In the genomic region with DNA sequence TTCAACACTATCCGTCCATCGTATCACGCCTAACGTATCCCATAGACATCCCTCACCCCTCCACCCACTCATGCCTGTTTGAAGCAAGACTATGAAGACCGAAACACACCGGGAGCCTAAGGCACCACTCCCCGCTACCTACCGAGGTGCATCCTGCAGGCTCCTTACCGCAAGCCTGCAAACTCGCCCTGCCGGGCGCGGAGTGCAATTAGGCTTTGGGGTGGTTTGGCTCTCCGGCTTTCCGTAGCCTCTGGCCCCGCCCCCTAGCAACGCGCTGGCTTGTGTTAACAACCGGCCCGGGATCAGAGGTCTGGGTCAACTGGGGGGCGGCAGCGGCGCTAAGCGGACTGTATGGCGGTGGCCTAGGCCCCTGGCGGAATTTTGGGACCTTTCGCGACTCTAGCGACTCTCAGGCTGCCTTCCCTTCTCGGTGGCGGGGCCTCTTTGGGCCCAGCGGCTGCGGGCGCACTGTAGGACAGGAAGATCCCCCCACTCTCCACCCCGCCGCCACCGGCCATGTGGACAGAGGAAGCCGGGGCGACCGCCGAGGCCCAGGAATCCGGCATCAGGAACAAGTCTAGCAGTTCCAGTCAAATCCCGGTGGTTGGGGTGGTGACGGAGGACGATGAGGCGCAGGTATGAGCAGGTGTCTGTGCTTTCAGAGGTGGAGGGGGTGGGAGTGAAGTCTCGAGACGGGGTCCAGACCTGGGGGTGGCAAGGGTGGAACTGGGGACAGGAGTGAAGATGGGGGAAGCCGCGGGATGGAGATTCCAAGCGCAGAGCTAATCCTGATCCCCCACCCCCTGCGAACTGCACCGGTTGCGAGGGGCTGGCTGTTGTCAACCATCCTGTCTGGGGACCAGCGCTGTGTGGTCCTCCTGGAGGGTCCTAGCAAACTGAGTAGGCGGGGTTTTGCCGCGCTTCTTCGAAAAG, we compare ENCODE assay signal across 1 cellular context.
A peak's percentile ranks its signal among the peaks of the same experiment; 100 is the strongest.
TF ChIP-seq lines count a peak whose summit lies in the region.

A gene with protein sequence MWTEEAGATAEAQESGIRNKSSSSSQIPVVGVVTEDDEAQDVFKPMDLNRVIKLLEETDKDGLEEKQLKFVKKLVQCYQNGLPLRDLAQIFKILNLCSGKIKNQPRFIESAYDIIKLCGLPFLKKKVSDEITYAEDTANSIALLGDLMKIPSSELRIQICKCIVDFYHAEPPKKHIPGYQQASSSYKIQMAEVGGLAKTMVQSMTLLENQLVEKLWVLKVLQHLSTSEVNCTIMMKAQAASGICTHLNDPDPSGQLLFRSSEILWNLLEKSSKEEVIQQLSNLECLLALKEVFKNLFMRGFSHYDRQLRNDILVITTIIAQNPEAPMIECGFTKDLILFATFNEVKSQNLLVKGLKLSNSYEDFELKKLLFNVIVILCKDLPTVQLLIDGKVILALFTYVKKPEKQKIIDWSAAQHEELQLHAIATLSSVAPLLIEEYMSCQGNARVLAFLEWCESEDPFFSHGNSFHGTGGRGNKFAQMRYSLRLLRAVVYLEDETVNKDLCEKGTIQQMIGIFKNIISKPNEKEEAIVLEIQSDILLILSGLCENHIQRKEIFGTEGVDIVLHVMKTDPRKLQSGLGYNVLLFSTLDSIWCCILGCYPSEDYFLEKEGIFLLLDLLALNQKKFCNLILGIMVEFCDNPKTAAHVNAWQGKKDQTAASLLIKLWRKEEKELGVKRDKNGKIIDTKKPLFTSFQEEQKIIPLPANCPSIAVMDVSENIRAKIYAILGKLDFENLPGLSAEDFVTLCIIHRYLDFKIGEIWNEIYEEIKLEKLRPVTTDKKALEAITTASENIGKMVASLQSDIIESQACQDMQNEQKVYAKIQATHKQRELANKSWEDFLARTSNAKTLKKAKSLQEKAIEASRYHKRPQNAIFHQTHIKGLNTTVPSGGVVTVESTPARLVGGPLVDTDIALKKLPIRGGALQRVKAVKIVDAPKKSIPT (plus strand): TSS at position 266 of the 933 bp plus-strand sequence. CDS start 251 bp downstream, at position 517.

TF ChIP-seq in HepG2, 621 proteins besides CTCF, POLR2A, EP300 and RAD21 (continued from another document and continues in another):
- peak; percentile 78 for TF ChIP-seq FOXK1 (CRISPR knock-in tag; IDR thresholded peaks at IDR 0.05; ENCODE audit: borderline replicate concordance, low read depth)
- no peak for TF ChIP-seq ZNF326 (CRISPR knock-in tag; IDR thresholded peaks at IDR 0.05; ENCODE audit: borderline replicate concordance)
- no peak for TF ChIP-seq SYNCRIP (IDR thresholded peaks at IDR 0.05; ENCODE audit: insufficient read depth, low read depth, low read length)
- peak; percentile 70; the same call in 1 of the 2 replicates for TF ChIP-seq SMAD1 (CRISPR knock-in tag; IDR thresholded peaks at IDR 0.05; ENCODE audit: borderline replicate concordance, low read depth)
- no peak for TF ChIP-seq AFF4 (CRISPR knock-in tag; IDR thresholded peaks at IDR 0.05)
- no peak for TF ChIP-seq ZBTB21 (CRISPR knock-in tag; IDR thresholded peaks at IDR 0.05)
- TF ChIP-seq NCOA2 (CRISPR knock-in tag; IDR thresholded peaks at IDR 0.05): no peak
- peak; percentile 93 for TF ChIP-seq SALL1 (CRISPR knock-in tag; IDR thresholded peaks at IDR 0.05)
- TF ChIP-seq ZMYM4 (CRISPR knock-in tag; IDR thresholded peaks at IDR 0.05): peak; percentile 97
- TF ChIP-seq, protein P1, sequence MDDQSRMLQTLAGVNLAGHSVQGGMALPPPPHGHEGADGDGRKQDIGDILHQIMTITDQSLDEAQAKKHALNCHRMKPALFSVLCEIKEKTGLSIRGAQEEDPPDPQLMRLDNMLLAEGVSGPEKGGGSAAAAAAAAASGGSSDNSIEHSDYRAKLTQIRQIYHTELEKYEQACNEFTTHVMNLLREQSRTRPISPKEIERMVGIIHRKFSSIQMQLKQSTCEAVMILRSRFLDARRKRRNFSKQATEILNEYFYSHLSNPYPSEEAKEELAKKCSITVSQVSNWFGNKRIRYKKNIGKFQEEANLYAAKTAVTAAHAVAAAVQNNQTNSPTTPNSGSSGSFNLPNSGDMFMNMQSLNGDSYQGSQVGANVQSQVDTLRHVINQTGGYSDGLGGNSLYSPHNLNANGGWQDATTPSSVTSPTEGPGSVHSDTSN (CRISPR knock-in tag; IDR thresholded peaks at IDR 0.05; ENCODE audit: borderline replicate concordance): no peak
- TF ChIP-seq ZNF609 (CRISPR knock-in tag; IDR thresholded peaks at IDR 0.05; ENCODE audit: borderline replicate concordance): 0 out of 2 replicates have a peak, but pooled peaks have one; percentile 17
- TF ChIP-seq, protein P2, sequence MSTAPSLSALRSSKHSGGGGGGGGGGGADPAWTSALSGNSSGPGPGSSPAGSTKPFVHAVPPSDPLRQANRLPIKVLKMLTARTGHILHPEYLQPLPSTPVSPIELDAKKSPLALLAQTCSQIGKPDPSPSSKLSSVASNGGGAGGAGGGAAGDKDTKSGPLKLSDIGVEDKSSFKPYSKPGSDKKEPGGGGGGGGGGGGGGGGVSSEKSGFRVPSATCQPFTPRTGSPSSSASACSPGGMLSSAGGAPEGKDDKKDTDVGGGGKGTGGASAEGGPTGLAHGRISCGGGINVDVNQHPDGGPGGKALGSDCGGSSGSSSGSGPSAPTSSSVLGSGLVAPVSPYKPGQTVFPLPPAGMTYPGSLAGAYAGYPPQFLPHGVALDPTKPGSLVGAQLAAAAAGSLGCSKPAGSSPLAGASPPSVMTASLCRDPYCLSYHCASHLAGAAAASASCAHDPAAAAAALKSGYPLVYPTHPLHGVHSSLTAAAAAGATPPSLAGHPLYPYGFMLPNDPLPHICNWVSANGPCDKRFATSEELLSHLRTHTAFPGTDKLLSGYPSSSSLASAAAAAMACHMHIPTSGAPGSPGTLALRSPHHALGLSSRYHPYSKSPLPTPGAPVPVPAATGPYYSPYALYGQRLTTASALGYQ (CRISPR knock-in tag; IDR thresholded peaks at IDR 0.05): no peak
- peak; percentile 88 for TF ChIP-seq RARA (CRISPR knock-in tag; IDR thresholded peaks at IDR 0.05)
- TF ChIP-seq BRCA1 (CRISPR knock-in tag; IDR thresholded peaks at IDR 0.05): no peak
- TF ChIP-seq CSRNP1 (CRISPR knock-in tag; IDR thresholded peaks at IDR 0.05): peak; percentile 81
- no peak for TF ChIP-seq ZNF329 (CRISPR knock-in tag; IDR thresholded peaks at IDR 0.05; ENCODE audit: low read depth)
- TF ChIP-seq ZXDC (CRISPR knock-in tag; IDR thresholded peaks at IDR 0.05): no peak
- TF ChIP-seq, protein P3, sequence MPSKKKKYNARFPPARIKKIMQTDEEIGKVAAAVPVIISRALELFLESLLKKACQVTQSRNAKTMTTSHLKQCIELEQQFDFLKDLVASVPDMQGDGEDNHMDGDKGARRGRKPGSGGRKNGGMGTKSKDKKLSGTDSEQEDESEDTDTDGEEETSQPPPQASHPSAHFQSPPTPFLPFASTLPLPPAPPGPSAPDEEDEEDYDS (CRISPR knock-in tag; IDR thresholded peaks at IDR 0.05): peak; percentile 32; the same call in 1 of the 2 replicates
- no peak for TF ChIP-seq ZC3H4 (CRISPR knock-in tag; IDR thresholded peaks at IDR 0.05; ENCODE audit: borderline replicate concordance)
